15 cellular contexts compared by ENCODE assay signal in genomic region chr2:235235977-235236767, GRCh38.
DNase-seq lines count a peak whose midpoint lies in the region; ATAC-seq, FAIRE-seq and TF ChIP-seq lines count a peak whose summit lies in the region.
"Had no signal": no experiment of that assay in that cellular context is flagged by ENCODE, and none has a peak within 500 bp of the region (broad histone marks: within the 10 kb centered on the region; RNA-seq: fewer than 3 reads in every experiment).

No MANE protein-coding gene starts in this region.

- H3K79me2 ChIP-seq in HepG2 (ENCODE audit: insufficient read depth, low read length) (no peaks in the 10 kb centered on the region), endothelial cell of umbilical vein (ENCODE audit: control insufficient read depth, insufficient read depth, low read length) (no peaks in the 10 kb centered on the region)

- CTCF ChIA-PET in HepG2 (lab: Yijun Ruan, JAX; ENCODE audit: low intra/inter-chr PET ratio, low total read pairs), result no interaction called here
- CTCF ChIA-PET in endothelial cell of umbilical vein (lab: Charles Lee), result no interaction called here
- CTCF ChIA-PET in activated CD4-positive, alpha-beta memory T cell treated with anti-CD3 and anti-CD28 coated beads, Interleukin-2, amount 10 ng/mL, durations not matched to agents 7 days and 5 days (lab: Charles Lee), result no interaction called here

- H3K36me3 ChIP-seq in HepG2 (replicated peaks in 1 of 2; ENCODE audit: control insufficient read depth in 1 of 2, insufficient read depth in 2 of 2, low read length in 2 of 2), result no peaks in the 10 kb centered on the region
- no peaks in the 10 kb centered on the region for H3K36me3 ChIP-seq in right lobe of liver
- H3K36me3 ChIP-seq in endothelial cell of umbilical vein (ENCODE audit: control insufficient read depth in 2 of 2, extremely low read depth in 1 of 2, insufficient read depth in 2 of 2, low read length in 2 of 2), result no peaks in the 10 kb centered on the region
- H3K36me3 ChIP-seq in aorta (ENCODE audit: control insufficient read depth in 1 of 2, insufficient read depth in 2 of 2, low read length in 1 of 2), result no peaks in the 10 kb centered on the region
- H3K36me3 ChIP-seq: SJCRH30 had no signal

- H3K4me1 Mint-ChIP-seq in activated CD4-positive, alpha-beta memory T cell treated with anti-CD3 and anti-CD28 coated beads, Interleukin-2, amount 10 ng/mL, durations not matched to agents 7 days and 5 days, result no peaks in the 10 kb centered on the region
- no peaks in the 10 kb centered on the region for H3K4me1 Mint-ChIP-seq in endothelial cell (ENCODE audit: unreplicated experiment)

- H3K9me1 ChIP-seq in endothelial cell of umbilical vein (replicated peaks; ENCODE audit: control insufficient read depth, extremely low read depth, insufficient read depth, low read length), result no peaks in the 10 kb centered on the region

- BruUV-seq in HepG2 (replicated peaks; lab: Mats Ljungman, UMichigan) (no TSS peak), endothelial cell of umbilical vein (replicated peaks; lab: Mats Ljungman, UMichigan) (no TSS peak)

- in situ Hi-C loops in HepG2 (cut with HindIII; ENCODE audit: extremely low pct_ligation_motif_present, low pct_unique_long_range_greater_than_20kb), result no loop called here

- no peak overlapping the region for H3K4me2 ChIP-seq in HepG2 (ENCODE audit: low read depth, low read length)
- H3K4me2 ChIP-seq in endothelial cell of umbilical vein (ENCODE audit: insufficient read depth, low read length), result no peak overlapping the region

- H3K4me3 ChIP-seq in HepG2 (replicated peaks in 1 of 3; ENCODE audit: insufficient read depth in 1 of 3, low read depth in 2 of 3, low read length in 3 of 3) (no peak overlapping the region), right lobe of liver (no peak overlapping the region), endothelial cell of umbilical vein (replicated peaks in 1 of 3; ENCODE audit: insufficient read depth in 1 of 3, low read depth in 1 of 3, low read length in 3 of 3) (no peak overlapping the region), aorta (ENCODE audit: low read length in 2 of 2) (no peak overlapping the region)
- H3K4me3 ChIP-seq: SJCRH30 had no signal

- H3K27me3 ChIP-seq in HepG2 (ENCODE audit: control insufficient read depth in 1 of 2, insufficient read depth in 2 of 2, low read length in 2 of 2) (peaks cover 1 to 55% of the 10 kb centered on the region in 2 experiments; a peak in 4 of 5 replicates), right lobe of liver (no peaks in the 10 kb centered on the region), endothelial cell of umbilical vein (ENCODE audit: control insufficient read depth in 2 of 2, insufficient read depth in 2 of 2, low read length in 2 of 2) (no peaks in the 10 kb centered on the region), aorta (ENCODE audit: control insufficient read depth in 1 of 2, insufficient read depth in 2 of 2, low read length in 1 of 2) (no peaks in the 10 kb centered on the region)
- H3K27me3 ChIP-seq: SJCRH30 had no signal

- peaks cover 19% of the 10 kb centered on the region for H3K27me3 Mint-ChIP-seq in activated CD4-positive, alpha-beta memory T cell treated with anti-CD3 and anti-CD28 coated beads, Interleukin-2, amount 10 ng/mL, durations not matched to agents 7 days and 5 days
- no peaks in the 10 kb centered on the region for H3K27me3 Mint-ChIP-seq in endothelial cell (ENCODE audit: unreplicated experiment)

- no peak for FAIRE-seq in HepG2 (lab: Jason Lieb, UNC)
- FAIRE-seq in endothelial cell of umbilical vein (lab: Jason Lieb, UNC), result peak; percentile 62

- 26% methylated on average over 7 of the region's 7 CpGs for WGBS in HepG2 (ENCODE audit: low lambda C conversion rate)
- WGBS in right lobe of liver (ENCODE audit: insufficient coverage, low coverage, low lambda C conversion rate, missing lambda C conversion rate), result 40% methylated on average over 6 of the region's 7 CpGs
- WGBS in aorta, 2 donors, result 65 to 78% methylated on average over 7 of the region's 7 CpGs

- TF ChIP-seq POLR2A in HepG2 (IDR thresholded peaks at IDR 0.05; ENCODE audit: insufficient read depth in 1 of 2, low read depth in 2 of 2, low read length in 2 of 2) (no peak), right lobe of liver (IDR thresholded peaks at IDR 0.05) (no peak), endothelial cell of umbilical vein (IDR thresholded peaks at IDR 0.05; ENCODE audit: low read depth, low read length) (no peak)

- H3K27ac ChIP-seq in HepG2 (ENCODE audit: extremely low read length, insufficient read depth, low read length) (no peak overlapping the region), right lobe of liver (no peak overlapping the region), endothelial cell of umbilical vein (ENCODE audit: insufficient read depth, low read depth, low read length) (no peak overlapping the region), aorta (ENCODE audit: low read depth in 1 of 2, low read length in 2 of 2) (no peak overlapping the region), substantia nigra (ENCODE audit: low read depth, low read length, poor library complexity, severe bottlenecking) (no peak overlapping the region)
- H3K27ac ChIP-seq: C4-2B, SJCRH30 had no signal

- intact Hi-C loops in HepG2 (cut with micrococcal nuclease; ENCODE audit: unreplicated experiment), result no loop called here
- intact Hi-C loops in right lobe of liver (cut with DNase I), result no loop called here
- intact Hi-C loops in endothelial cell of umbilical vein (cut with micrococcal nuclease), result loop anchor here (5.0 to 10.0 kb wide), 2 partner anchors 256 to 359 kb away; partner anchors contain the start of gene AGAP1
- intact Hi-C loops in aorta (cut with DNase I), result no loop called here

- no peaks in the 10 kb centered on the region for H3K9me3 Mint-ChIP-seq in activated CD4-positive, alpha-beta memory T cell treated with anti-CD3 and anti-CD28 coated beads, Interleukin-2, amount 10 ng/mL, durations not matched to agents 7 days and 5 days
- H3K9me3 Mint-ChIP-seq in endothelial cell (ENCODE audit: unreplicated experiment), result no peaks in the 10 kb centered on the region

- H3K4me1 ChIP-seq in HepG2 (ENCODE audit: insufficient read depth, low read length) (no peaks in the 10 kb centered on the region), right lobe of liver (no peaks in the 10 kb centered on the region), endothelial cell of umbilical vein (ENCODE audit: control insufficient read depth, extremely low read depth, insufficient read depth, low read length) (peaks cover 12% of the 10 kb centered on the region), aorta (ENCODE audit: control insufficient read depth in 1 of 2, insufficient read depth in 2 of 2, low read length in 2 of 2) (no peaks in the 10 kb centered on the region)

- TF ChIP-seq EP300 in HepG2 (IDR thresholded peaks at IDR 0.05; ENCODE audit: low read depth in 2 of 2, low read length in 2 of 2) (no peak), HepG2 (CRISPR knock-in tag; IDR thresholded peaks at IDR 0.05; ENCODE audit: borderline replicate concordance) (no peak)

- no peak overlapping the region for H2AFZ ChIP-seq in HepG2 (ENCODE audit: low read length)
- no peak overlapping the region for H2AFZ ChIP-seq in endothelial cell of umbilical vein (ENCODE audit: low read depth, low read length)

- H3K27ac Mint-ChIP-seq in activated CD4-positive, alpha-beta memory T cell treated with anti-CD3 and anti-CD28 coated beads, Interleukin-2, amount 10 ng/mL, durations not matched to agents 7 days and 5 days, result no peak overlapping the region
- no peak overlapping the region for H3K27ac Mint-ChIP-seq in endothelial cell (ENCODE audit: unreplicated experiment)

- H3K9ac ChIP-seq in HepG2 (ENCODE audit: insufficient read depth, low read depth, low read length) (no peak overlapping the region), endothelial cell of umbilical vein (replicated peaks; ENCODE audit: extremely low read depth, insufficient read depth, low read length) (no peak overlapping the region)

- H4K20me1 ChIP-seq in HepG2 (ENCODE audit: insufficient read depth, low read length) (no peaks in the 10 kb centered on the region), endothelial cell of umbilical vein (replicated peaks; ENCODE audit: control insufficient read depth, extremely low read depth, insufficient read depth, low read length) (no peaks in the 10 kb centered on the region)

- dilution Hi-C loops in endothelial cell of umbilical vein (cut with MboI; ENCODE audit: extremely low pct_ligation_motif_present, low sequenced_read_pairs), result no loop called here

- TF ChIP-seq RAD21 in HepG2 (CRISPR knock-in tag; IDR thresholded peaks at IDR 0.05), result no peak

- TF ChIP-seq CTCF in HepG2 (CRISPR knock-in tag; IDR thresholded peaks at IDR 0.05) (no peak), right lobe of liver (IDR thresholded peaks at IDR 0.05) (no peak), endothelial cell of umbilical vein (IDR thresholded peaks at IDR 0.05; ENCODE audit: extremely low read depth in 1 of 2, insufficient read depth in 1 of 2, low read depth in 1 of 2, low read length in 2 of 2) (no peak), endothelial cell (IDR thresholded peaks at IDR 0.05; ENCODE audit: unreplicated experiment) (no peak)

- POLR2A ChIA-PET in HepG2 (lab: Yijun Ruan, JAX) (no interaction called here), endothelial cell of umbilical vein (lab: Charles Lee) (no interaction called here)
- POLR2A ChIA-PET in activated CD4-positive, alpha-beta memory T cell treated with anti-CD3 and anti-CD28 coated beads, Interleukin-2, amount 10 ng/mL, durations not matched to agents 7 days and 5 days (lab: Charles Lee), result no interaction called here

- ATAC-seq in HepG2 (no peak), right lobe of liver (no peak), aorta (ENCODE audit: low FRiP score) (no peak)

- H3K4me3 Mint-ChIP-seq in activated CD4-positive, alpha-beta memory T cell treated with anti-CD3 and anti-CD28 coated beads, Interleukin-2, amount 10 ng/mL, durations not matched to agents 7 days and 5 days, result no peak overlapping the region
- H3K4me3 Mint-ChIP-seq in endothelial cell (ENCODE audit: unreplicated experiment), result no peak overlapping the region

- DNase-seq in HepG2 (ENCODE audit: low spot score), result no peak
- DNase-seq in right lobe of liver, result no peak
- DNase-seq in RPMI7951 (ENCODE audit: low read depth), result peak; percentile 31
- DNase-seq in endothelial cell of umbilical vein (ENCODE audit: low read depth, low spot score), result peak; percentile 18
- no peak for DNase-seq in activated CD4-positive, alpha-beta memory T cell treated with anti-CD3 and anti-CD28 coated beads, Interleukin-2, amount 10 ng/mL, durations not matched to agents 7 days and 5 days
- DNase-seq in aorta, result no peak
- DNase-seq in endothelial cell (ENCODE audit: low spot score), result no peak
- DNase-seq in substantia nigra (lab: John Stamatoyannopoulos, UW), result no peak
- DNase-seq: DND-41, GF-D8, GOT3, NCI-H1092 treated with DMSO at 0.1 percent for 48 hours, NCI-H1694 had no signal

- H3K36me3 Mint-ChIP-seq in activated CD4-positive, alpha-beta memory T cell treated with anti-CD3 and anti-CD28 coated beads, Interleukin-2, amount 10 ng/mL, durations not matched to agents 7 days and 5 days (ENCODE audit: low read depth), result no peaks in the 10 kb centered on the region
- H3K36me3 Mint-ChIP-seq in endothelial cell (ENCODE audit: low read depth, unreplicated experiment), result no peaks in the 10 kb centered on the region

- H3K9me3 ChIP-seq in HepG2 (ENCODE audit: low read length) (no peaks in the 10 kb centered on the region), right lobe of liver (no peaks in the 10 kb centered on the region), endothelial cell of umbilical vein (replicated peaks; ENCODE audit: control insufficient read depth, insufficient read depth, low read length) (no peaks in the 10 kb centered on the region), aorta (ENCODE audit: control insufficient read depth, low read length) (no peaks in the 10 kb centered on the region)
- H3K9me3 ChIP-seq: SJCRH30 had no signal

Comparison
In these comparisons a context has a peak if more than half of its experiments do, and no peak if none do; other contexts are left out.
1. DNase-seq: peak in RPMI7951 (single experiment) and endothelial cell of umbilical vein (single experiment); none in HepG2 (single experiment), right lobe of liver (0 of 3), activated CD4-positive, alpha-beta memory T cell treated with anti-CD3 and anti-CD28 coated beads, Interleukin-2, amount 10 ng/mL, durations not matched to agents 7 days and 5 days (single experiment), aorta (0 of 2), endothelial cell (single experiment) and substantia nigra (0 of 49).